In the genomic region with DNA sequence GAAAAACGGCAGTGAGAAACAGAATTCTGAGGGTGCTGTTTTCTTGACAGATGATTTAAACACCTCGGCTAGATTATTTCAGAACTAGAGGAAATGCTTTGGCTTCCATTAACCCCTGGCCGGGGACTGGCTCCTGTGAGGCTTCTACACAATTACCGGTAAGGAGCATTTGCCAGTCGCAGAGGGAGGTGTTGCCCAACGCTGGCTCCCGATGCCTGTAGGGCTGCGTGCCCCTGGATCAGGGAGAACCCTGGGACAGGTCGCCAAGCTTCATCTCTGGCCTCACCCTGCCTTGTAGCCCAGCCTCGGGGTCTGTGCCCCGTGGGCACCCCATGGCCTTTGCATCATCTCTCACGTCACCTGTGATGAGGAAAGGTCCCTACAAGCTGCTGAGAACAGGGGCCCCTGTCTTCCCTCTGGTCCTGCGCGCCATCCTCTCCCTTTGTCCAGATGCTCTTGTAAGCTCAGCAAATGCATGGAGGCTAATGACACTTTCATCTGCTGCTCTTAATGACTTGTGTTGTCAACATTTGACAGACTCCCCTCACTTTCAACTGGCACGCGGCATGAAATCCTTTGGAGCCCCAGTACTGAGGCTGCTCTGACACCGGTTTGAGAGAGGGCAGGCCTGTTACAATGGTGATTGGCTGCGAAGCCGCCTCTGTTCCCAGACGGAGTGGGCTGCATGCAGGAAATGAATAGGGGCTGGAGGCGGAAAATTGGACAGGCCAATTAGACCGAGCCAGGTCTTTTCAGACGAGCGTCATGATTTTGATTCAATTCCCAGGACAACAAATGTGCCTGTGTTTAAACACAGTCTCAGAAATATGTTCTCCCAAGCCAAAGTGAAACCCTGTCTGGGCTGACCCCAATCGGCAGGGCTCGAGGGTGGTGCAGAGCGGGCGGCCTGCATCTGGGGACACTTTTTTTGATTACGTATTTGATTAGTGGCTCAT, we compare ENCODE assay signal across 2 cellular contexts.
TF ChIP-seq lines count a peak whose summit lies in the region.

No MANE protein-coding gene starts in this region.

TF ChIP-seq in SK-N-SH, 30 proteins besides CTCF, POLR2A, EP300 and RAD21 (continued from another document):
- TF ChIP-seq, protein P1, sequence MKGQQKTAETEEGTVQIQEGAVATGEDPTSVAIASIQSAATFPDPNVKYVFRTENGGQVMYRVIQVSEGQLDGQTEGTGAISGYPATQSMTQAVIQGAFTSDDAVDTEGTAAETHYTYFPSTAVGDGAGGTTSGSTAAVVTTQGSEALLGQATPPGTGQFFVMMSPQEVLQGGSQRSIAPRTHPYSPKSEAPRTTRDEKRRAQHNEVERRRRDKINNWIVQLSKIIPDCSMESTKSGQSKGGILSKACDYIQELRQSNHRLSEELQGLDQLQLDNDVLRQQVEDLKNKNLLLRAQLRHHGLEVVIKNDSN (IDR thresholded peaks at IDR 0.05; ENCODE audit: borderline replicate concordance, low read depth) = no peak
- TF ChIP-seq, protein P2, sequence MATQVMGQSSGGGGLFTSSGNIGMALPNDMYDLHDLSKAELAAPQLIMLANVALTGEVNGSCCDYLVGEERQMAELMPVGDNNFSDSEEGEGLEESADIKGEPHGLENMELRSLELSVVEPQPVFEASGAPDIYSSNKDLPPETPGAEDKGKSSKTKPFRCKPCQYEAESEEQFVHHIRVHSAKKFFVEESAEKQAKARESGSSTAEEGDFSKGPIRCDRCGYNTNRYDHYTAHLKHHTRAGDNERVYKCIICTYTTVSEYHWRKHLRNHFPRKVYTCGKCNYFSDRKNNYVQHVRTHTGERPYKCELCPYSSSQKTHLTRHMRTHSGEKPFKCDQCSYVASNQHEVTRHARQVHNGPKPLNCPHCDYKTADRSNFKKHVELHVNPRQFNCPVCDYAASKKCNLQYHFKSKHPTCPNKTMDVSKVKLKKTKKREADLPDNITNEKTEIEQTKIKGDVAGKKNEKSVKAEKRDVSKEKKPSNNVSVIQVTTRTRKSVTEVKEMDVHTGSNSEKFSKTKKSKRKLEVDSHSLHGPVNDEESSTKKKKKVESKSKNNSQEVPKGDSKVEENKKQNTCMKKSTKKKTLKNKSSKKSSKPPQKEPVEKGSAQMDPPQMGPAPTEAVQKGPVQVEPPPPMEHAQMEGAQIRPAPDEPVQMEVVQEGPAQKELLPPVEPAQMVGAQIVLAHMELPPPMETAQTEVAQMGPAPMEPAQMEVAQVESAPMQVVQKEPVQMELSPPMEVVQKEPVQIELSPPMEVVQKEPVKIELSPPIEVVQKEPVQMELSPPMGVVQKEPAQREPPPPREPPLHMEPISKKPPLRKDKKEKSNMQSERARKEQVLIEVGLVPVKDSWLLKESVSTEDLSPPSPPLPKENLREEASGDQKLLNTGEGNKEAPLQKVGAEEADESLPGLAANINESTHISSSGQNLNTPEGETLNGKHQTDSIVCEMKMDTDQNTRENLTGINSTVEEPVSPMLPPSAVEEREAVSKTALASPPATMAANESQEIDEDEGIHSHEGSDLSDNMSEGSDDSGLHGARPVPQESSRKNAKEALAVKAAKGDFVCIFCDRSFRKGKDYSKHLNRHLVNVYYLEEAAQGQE (IDR thresholded peaks at IDR 0.05; ENCODE audit: low read depth, low read length) = no peak
- TF ChIP-seq YY1 (IDR thresholded peaks at IDR 0.05; ENCODE audit: low read depth) (no peak), TEAD4 (IDR thresholded peaks at IDR 0.05; ENCODE audit: borderline replicate concordance, insufficient read depth) (no peak), GABPA (IDR thresholded peaks at IDR 0.05; ENCODE audit: low read depth) (no peak), RXRA (IDR thresholded peaks at IDR 0.05; ENCODE audit: borderline replicate concordance, low read depth) (no peak), MXI1 (IDR thresholded peaks at IDR 0.05; ENCODE audit: low read depth, low read length) (no peak), TCF12 (IDR thresholded peaks at IDR 0.05) (no peak), FOXM1 (IDR thresholded peaks at IDR 0.05; ENCODE audit: low read depth) (no peak), FOXJ3 (CRISPR knock-in tag; IDR thresholded peaks at IDR 0.05) (no peak), RFX5 (IDR thresholded peaks at IDR 0.05; ENCODE audit: low read length) (no peak), POLR2AphosphoS5 (IDR thresholded peaks at IDR 0.05; ENCODE audit: low read depth, low read length) (no peak), NFIC (IDR thresholded peaks at IDR 0.05; ENCODE audit: borderline replicate concordance) (no peak), FOSL2 (IDR thresholded peaks at IDR 0.05; ENCODE audit: borderline replicate concordance, low read depth) (no peak), TAF1 (IDR thresholded peaks at IDR 0.05; ENCODE audit: borderline replicate concordance, low read depth, low read length) (no peak)
- TF ChIP-seq, protein P3, sequence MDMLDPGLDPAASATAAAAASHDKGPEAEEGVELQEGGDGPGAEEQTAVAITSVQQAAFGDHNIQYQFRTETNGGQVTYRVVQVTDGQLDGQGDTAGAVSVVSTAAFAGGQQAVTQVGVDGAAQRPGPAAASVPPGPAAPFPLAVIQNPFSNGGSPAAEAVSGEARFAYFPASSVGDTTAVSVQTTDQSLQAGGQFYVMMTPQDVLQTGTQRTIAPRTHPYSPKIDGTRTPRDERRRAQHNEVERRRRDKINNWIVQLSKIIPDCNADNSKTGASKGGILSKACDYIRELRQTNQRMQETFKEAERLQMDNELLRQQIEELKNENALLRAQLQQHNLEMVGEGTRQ (IDR thresholded peaks at IDR 0.05; ENCODE audit: borderline replicate concordance, low read depth, low read length) = no peak

TF ChIP-seq in SK-N-SH treated with all-trans-retinoic acid at 6 μM for 48 hours, 23 proteins besides CTCF, POLR2A, EP300 and RAD21 (continued from another document):
- TF ChIP-seq, protein P4, sequence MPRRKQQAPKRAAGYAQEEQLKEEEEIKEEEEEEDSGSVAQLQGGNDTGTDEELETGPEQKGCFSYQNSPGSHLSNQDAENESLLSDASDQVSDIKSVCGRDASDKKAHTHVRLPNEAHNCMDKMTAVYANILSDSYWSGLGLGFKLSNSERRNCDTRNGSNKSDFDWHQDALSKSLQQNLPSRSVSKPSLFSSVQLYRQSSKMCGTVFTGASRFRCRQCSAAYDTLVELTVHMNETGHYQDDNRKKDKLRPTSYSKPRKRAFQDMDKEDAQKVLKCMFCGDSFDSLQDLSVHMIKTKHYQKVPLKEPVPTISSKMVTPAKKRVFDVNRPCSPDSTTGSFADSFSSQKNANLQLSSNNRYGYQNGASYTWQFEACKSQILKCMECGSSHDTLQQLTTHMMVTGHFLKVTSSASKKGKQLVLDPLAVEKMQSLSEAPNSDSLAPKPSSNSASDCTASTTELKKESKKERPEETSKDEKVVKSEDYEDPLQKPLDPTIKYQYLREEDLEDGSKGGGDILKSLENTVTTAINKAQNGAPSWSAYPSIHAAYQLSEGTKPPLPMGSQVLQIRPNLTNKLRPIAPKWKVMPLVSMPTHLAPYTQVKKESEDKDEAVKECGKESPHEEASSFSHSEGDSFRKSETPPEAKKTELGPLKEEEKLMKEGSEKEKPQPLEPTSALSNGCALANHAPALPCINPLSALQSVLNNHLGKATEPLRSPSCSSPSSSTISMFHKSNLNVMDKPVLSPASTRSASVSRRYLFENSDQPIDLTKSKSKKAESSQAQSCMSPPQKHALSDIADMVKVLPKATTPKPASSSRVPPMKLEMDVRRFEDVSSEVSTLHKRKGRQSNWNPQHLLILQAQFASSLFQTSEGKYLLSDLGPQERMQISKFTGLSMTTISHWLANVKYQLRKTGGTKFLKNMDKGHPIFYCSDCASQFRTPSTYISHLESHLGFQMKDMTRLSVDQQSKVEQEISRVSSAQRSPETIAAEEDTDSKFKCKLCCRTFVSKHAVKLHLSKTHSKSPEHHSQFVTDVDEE (CRISPR knock-in tag; IDR thresholded peaks at IDR 0.05) = no peak
- no peak for TF ChIP-seq PPARA (CRISPR knock-in tag; IDR thresholded peaks at IDR 0.05; ENCODE audit: borderline replicate concordance)
